In the genomic region with DNA sequence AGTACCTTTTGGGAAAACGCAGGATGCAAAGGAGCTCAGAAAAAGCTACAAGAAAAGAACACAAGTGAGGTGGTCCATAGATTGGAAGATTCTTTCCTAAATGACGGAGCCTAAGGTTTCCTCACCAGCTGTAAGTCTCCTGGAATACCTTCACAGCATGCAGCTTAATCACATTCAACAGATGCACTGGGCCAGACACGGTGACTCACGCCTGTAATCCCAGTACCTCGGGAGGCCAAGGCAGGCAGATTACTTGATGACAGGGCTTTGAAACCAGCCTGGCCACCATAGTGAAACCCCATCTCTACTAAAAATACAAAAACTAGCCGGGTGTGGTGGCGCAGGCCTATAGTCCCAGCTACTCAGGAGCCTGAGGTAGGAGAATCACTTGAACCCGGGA, we compare ENCODE assay signal across 25 cellular contexts.
DNase-seq lines count a peak whose midpoint lies in the region; ATAC-seq, FAIRE-seq and TF ChIP-seq lines count a peak whose summit lies in the region.
"Had no signal": no experiment of that assay in that cellular context is flagged by ENCODE, and none has a peak within 500 bp of the region (broad histone marks: within the 10 kb centered on the region; RNA-seq: fewer than 3 reads in every experiment).

No MANE protein-coding gene starts in this region.

- no peak overlapping the region for H3K9ac ChIP-seq in NT2/D1 (ENCODE audit: insufficient read length, low read depth)
- H3K9ac ChIP-seq in kidney (ENCODE audit: low read length in 2 of 2), result no peak overlapping the region

- FAIRE-seq in kidney (lab: Jason Lieb, UNC), result no peak
- FAIRE-seq: D721Med had no signal

- ATAC-seq in GM23338 (peak; percentile 47), GM19035 (IDR thresholded peaks at IDR 0.05; ENCODE audit: unreplicated experiment) (no peak), GM18858 (IDR thresholded peaks at IDR 0.05; ENCODE audit: unreplicated experiment) (no peak)
- ATAC-seq: effector memory CD8-positive, alpha-beta T cell; HCT116; left lobe of liver had no signal

- intact Hi-C loops in kidney (cut with DNase I), result no loop called here

- H3K27me3 ChIP-seq in GM23338 (ENCODE audit: insufficient read depth) (no peaks in the 10 kb centered on the region), NT2/D1 (ENCODE audit: insufficient read depth, insufficient read length) (no peaks in the 10 kb centered on the region), brain microvascular endothelial cell (replicated peaks) (no peaks in the 10 kb centered on the region)
- H3K27me3 ChIP-seq: colonic mucosa had no signal

- no peak overlapping the region for H3K4me3 Mint-ChIP-seq in GM23338
- H3K4me3 Mint-ChIP-seq: activated CD4-positive, alpha-beta T cell treated with anti-CD3 and anti-CD28 coated beads, Interleukin-2, amount 10 ng/mL, durations not matched to agents 24 days and 14 days; brain; effector memory CD8-positive, alpha-beta T cell; nephron had no signal

- H3K4me1 Mint-ChIP-seq in GM23338, result peaks cover 6% of the 10 kb centered on the region; the same call in 2 of the 3 replicates
- H3K4me1 Mint-ChIP-seq: activated CD4-positive, alpha-beta T cell treated with anti-CD3 and anti-CD28 coated beads, Interleukin-2, amount 10 ng/mL, durations not matched to agents 24 days and 14 days; brain; nephron had no signal

- H2AFZ ChIP-seq in GM23338, result no peak overlapping the region

- no peaks in the 10 kb centered on the region for H4K20me1 ChIP-seq in GM23338 (replicated peaks; ENCODE audit: insufficient read depth)

- no peak for TF ChIP-seq CTCF in GM23338 (conservative IDR thresholded peaks at IDR 0.05; ENCODE audit: low read depth in 2 of 2)
- no peak for TF ChIP-seq CTCF in brain microvascular endothelial cell (IDR thresholded peaks at IDR 0.05; ENCODE audit: low read depth, low read length, missing control alignments)
- no peak for TF ChIP-seq CTCF in kidney (IDR thresholded peaks at IDR 0.05; ENCODE audit: borderline replicate concordance, extremely low read depth, insufficient read depth)

- H3K4me1 ChIP-seq in GM23338 (ENCODE audit: insufficient read depth) (no peaks in the 10 kb centered on the region), NT2/D1 (ENCODE audit: insufficient read depth, insufficient read length) (no peaks in the 10 kb centered on the region), kidney (ENCODE audit: control insufficient read depth in 1 of 2, insufficient read depth in 1 of 2, low read depth in 1 of 2, low read length in 2 of 2) (no peaks in the 10 kb centered on the region)
- H3K4me1 ChIP-seq: colonic mucosa, SJSA1 had no signal

- H3K4me2 ChIP-seq in GM23338, result no peak overlapping the region
- H3K4me2 ChIP-seq: smooth muscle cell had no signal

- in situ Hi-C loops in brain microvascular endothelial cell (cut with HindIII; ENCODE audit: low pct_ligation_motif_present, low sequenced_read_pairs), result no loop called here

- H3K9me3 Mint-ChIP-seq in GM23338, result peaks cover 7% of the 10 kb centered on the region; the same call in 1 of the 3 replicates

- H3K9me2 ChIP-seq in GM23338 (ENCODE audit: insufficient read depth), result no peaks in the 10 kb centered on the region; the same call in 1 of the 2 replicates

- no peaks in the 10 kb centered on the region for H3F3A ChIP-seq in GM23338 (replicated peaks; ENCODE audit: low read depth)

- H3K36me3 ChIP-seq in GM23338 (ENCODE audit: insufficient read depth), result no peaks in the 10 kb centered on the region
- H3K36me3 ChIP-seq in NT2/D1 (ENCODE audit: insufficient read depth, insufficient read length, low read length), result no peaks in the 10 kb centered on the region
- no peaks in the 10 kb centered on the region for H3K36me3 ChIP-seq in brain microvascular endothelial cell (replicated peaks)
- H3K36me3 ChIP-seq in kidney (ENCODE audit: control insufficient read depth in 1 of 2, insufficient read depth in 2 of 2, low read length in 2 of 2), result no peaks in the 10 kb centered on the region
- H3K36me3 ChIP-seq: colonic mucosa, SJSA1 had no signal

- H3K27ac ChIP-seq in GM23338 (ENCODE audit: low read depth) (no peak overlapping the region), brain microvascular endothelial cell (no peak overlapping the region), kidney (ENCODE audit: low read depth in 2 of 2, low read length in 2 of 2) (no peak overlapping the region)
- H3K27ac ChIP-seq: C4-2B, colonic mucosa, SJSA1 had no signal

- DNase-seq in GM23338 (ENCODE audit: low spot score) (peak; percentile 15), NT2/D1 (ENCODE audit: low read depth, low spot score) (peak; percentile 18), brain microvascular endothelial cell (peak; percentile 61), kidney tubule cell (ENCODE audit: low spot score) (peak; percentile 25), occipital lobe (lab: John Stamatoyannopoulos, UW) (no peak), kidney (no peak)
- DNase-seq: activated CD4-positive, alpha-beta T cell treated with anti-CD3 and anti-CD28 coated beads, Interleukin-2, amount 10 ng/mL, durations not matched to agents 24 days and 14 days; activated naive CD4-positive, alpha-beta T cell treated with anti-CD3 and anti-CD28 coated beads, Interleukin-2, amount 50 U/mL, for 16 hours; colonic mucosa; effector memory CD8-positive, alpha-beta T cell; glutamatergic neuron; NCI-H1092 treated with DMSO at 0.1 percent for 48 hours; NCI-H2029 treated with DMSO at 0.1 percent for 48 hours; stimulated activated CD4-positive, alpha-beta T cell treated with anti-CD3 and anti-CD28 coated beads, Interleukin-2, amount 100 ng/mL, for 48 hours; stimulated activated naive CD4-positive, alpha-beta T cell treated with Interleukin-2 at 50 U/mL for 16 hours had no signal

- peaks cover 7% of the 10 kb centered on the region for H3K27me3 Mint-ChIP-seq in GM23338 (ENCODE audit: insufficient read depth, low read depth, poor library complexity)
- H3K27me3 Mint-ChIP-seq: activated CD4-positive, alpha-beta T cell treated with anti-CD3 and anti-CD28 coated beads, Interleukin-2, amount 10 ng/mL, durations not matched to agents 24 days and 14 days had no signal

- no peaks in the 10 kb centered on the region for H3K36me3 Mint-ChIP-seq in GM23338 (ENCODE audit: low read depth)

- H3K9me3 ChIP-seq in NT2/D1 (ENCODE audit: insufficient read depth, low read length) (no peaks in the 10 kb centered on the region), kidney (ENCODE audit: control insufficient read depth in 1 of 2, low read length in 2 of 2) (no peaks in the 10 kb centered on the region)
- H3K9me3 ChIP-seq: colonic mucosa had no signal

- no peaks in the 10 kb centered on the region for H3K79me2 ChIP-seq in GM23338 (replicated peaks; ENCODE audit: insufficient read depth)

- no peak overlapping the region for H3K4me3 ChIP-seq in GM23338
- no peak overlapping the region for H3K4me3 ChIP-seq in NT2/D1 (ENCODE audit: insufficient read length, low read depth)
- H3K4me3 ChIP-seq in brain microvascular endothelial cell (ENCODE audit: low read depth, low read length), result no peak overlapping the region
- no peak overlapping the region for H3K4me3 ChIP-seq in kidney (ENCODE audit: low read length in 2 of 2)
- H3K4me3 ChIP-seq: colonic mucosa, SJSA1, smooth muscle cell had no signal

- no peak overlapping the region for H3K27ac Mint-ChIP-seq in GM23338
- H3K27ac Mint-ChIP-seq: activated CD4-positive, alpha-beta T cell treated with anti-CD3 and anti-CD28 coated beads, Interleukin-2, amount 10 ng/mL, durations not matched to agents 24 days and 14 days; effector memory CD8-positive, alpha-beta T cell; nephron had no signal

TF ChIP-seq in GM23338, 12 proteins besides CTCF, POLR2A, EP300 and RAD21 (continues in another document):
- TF ChIP-seq NANOG (IDR thresholded peaks at IDR 0.05; ENCODE audit: borderline replicate concordance) (no peak), JUNB (IDR thresholded peaks at IDR 0.05; ENCODE audit: unreplicated experiment) (no peak), STAT1 (IDR thresholded peaks at IDR 0.05; ENCODE audit: unreplicated experiment) (no peak)
- TF ChIP-seq, protein P1, sequence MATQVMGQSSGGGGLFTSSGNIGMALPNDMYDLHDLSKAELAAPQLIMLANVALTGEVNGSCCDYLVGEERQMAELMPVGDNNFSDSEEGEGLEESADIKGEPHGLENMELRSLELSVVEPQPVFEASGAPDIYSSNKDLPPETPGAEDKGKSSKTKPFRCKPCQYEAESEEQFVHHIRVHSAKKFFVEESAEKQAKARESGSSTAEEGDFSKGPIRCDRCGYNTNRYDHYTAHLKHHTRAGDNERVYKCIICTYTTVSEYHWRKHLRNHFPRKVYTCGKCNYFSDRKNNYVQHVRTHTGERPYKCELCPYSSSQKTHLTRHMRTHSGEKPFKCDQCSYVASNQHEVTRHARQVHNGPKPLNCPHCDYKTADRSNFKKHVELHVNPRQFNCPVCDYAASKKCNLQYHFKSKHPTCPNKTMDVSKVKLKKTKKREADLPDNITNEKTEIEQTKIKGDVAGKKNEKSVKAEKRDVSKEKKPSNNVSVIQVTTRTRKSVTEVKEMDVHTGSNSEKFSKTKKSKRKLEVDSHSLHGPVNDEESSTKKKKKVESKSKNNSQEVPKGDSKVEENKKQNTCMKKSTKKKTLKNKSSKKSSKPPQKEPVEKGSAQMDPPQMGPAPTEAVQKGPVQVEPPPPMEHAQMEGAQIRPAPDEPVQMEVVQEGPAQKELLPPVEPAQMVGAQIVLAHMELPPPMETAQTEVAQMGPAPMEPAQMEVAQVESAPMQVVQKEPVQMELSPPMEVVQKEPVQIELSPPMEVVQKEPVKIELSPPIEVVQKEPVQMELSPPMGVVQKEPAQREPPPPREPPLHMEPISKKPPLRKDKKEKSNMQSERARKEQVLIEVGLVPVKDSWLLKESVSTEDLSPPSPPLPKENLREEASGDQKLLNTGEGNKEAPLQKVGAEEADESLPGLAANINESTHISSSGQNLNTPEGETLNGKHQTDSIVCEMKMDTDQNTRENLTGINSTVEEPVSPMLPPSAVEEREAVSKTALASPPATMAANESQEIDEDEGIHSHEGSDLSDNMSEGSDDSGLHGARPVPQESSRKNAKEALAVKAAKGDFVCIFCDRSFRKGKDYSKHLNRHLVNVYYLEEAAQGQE (IDR thresholded peaks at IDR 0.05; ENCODE audit: unreplicated experiment), result no peak

Comparison
In these comparisons a context has a peak if more than half of its experiments do, and no peak if none do; other contexts are left out.
1. DNase-seq: peak in GM23338 (single experiment), NT2/D1 (single experiment), brain microvascular endothelial cell (single experiment) and kidney tubule cell (single experiment); none in occipital lobe (single experiment) and kidney (single experiment).